Comparison of ENCODE assay signal across 8 cellular contexts in the genomic region with DNA sequence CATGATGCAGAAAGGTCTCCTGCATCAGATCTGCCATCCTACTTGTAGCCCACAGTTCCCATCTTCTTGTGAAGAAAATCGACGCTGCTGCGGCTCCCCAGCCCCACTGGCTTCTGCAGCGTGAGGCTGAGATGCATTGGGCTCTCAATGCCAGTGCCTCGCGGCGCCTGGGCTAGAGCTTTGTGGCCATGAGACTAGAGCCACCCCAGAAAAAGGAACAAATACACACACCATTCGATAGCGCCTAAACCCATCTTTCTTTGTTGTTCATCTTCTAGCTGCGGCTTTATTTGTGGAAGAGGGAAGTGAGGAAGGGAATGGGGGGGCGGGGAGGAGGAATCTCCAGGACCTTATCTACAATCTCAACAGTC.
A peak's percentile ranks its signal among the peaks of the same experiment; 100 is the strongest.
DNase-seq lines count a peak whose midpoint lies in the region; ATAC-seq lines count a peak whose summit lies in the region.

No MANE protein-coding gene starts in this region.

- H3K27me3 ChIP-seq in NT2/D1 (ENCODE audit: insufficient read depth, insufficient read length), result peaks cover 51% of the 10 kb centered on the region

- H3K9ac ChIP-seq in NT2/D1 (ENCODE audit: insufficient read length, low read depth), result peak overlapping the region; percentile 61

- H3K4me3 ChIP-seq in NT2/D1 (ENCODE audit: insufficient read length, low read depth) (peak overlapping the region; percentile 56), skeletal muscle cell (ENCODE audit: low read depth, low read length) (peak overlapping the region; percentile 48)

- DNase-seq in DMS 273 (lab: John Stamatoyannopoulos, UW; ENCODE audit: unreplicated experiment) (peak; percentile 25), DMS 273 treated with DMSO at 0.1 percent for 48 hours (lab: John Stamatoyannopoulos, UW) (no peak), NT2/D1 (ENCODE audit: low read depth, low spot score) (no peak), hypothalamus (lab: John Stamatoyannopoulos, UW) (peak in 37 of 51 donors; percentile 2 to 86 (median 32)), skeletal muscle cell (ENCODE audit: low read depth) (no peak)

- no peaks in the 10 kb centered on the region for H3K4me1 ChIP-seq in NT2/D1 (ENCODE audit: insufficient read depth, insufficient read length)

- ATAC-seq in GM19328 (IDR thresholded peaks at IDR 0.05; ENCODE audit: unreplicated experiment), result no peak
- no peak for ATAC-seq in HG02973 (IDR thresholded peaks at IDR 0.05; ENCODE audit: unreplicated experiment)
- ATAC-seq in HG03139 (IDR thresholded peaks at IDR 0.05; ENCODE audit: unreplicated experiment), result no peak

- no peaks in the 10 kb centered on the region for H3K36me3 ChIP-seq in NT2/D1 (ENCODE audit: insufficient read depth, insufficient read length, low read length)

- H3K9me3 ChIP-seq in NT2/D1 (ENCODE audit: insufficient read depth, low read length), result no peaks in the 10 kb centered on the region

Comparison
In these comparisons a context has a peak if more than half of its experiments do, and no peak if none do; other contexts are left out.
1. DNase-seq: peak in DMS 273 (single experiment) and hypothalamus (37 of 51); none in DMS 273 treated with DMSO at 0.1 percent for 48 hours (single experiment), NT2/D1 (single experiment) and skeletal muscle cell (single experiment).